9 cellular contexts compared by ENCODE assay signal in genomic region chr4:38489924-38490639, GRCh38.
DNase-seq lines count a peak whose midpoint lies in the region; ATAC-seq and TF ChIP-seq lines count a peak whose summit lies in the region.
"Had no signal": no experiment of that assay in that cellular context is flagged by ENCODE, and none has a peak within 500 bp of the region (broad histone marks: within the 10 kb centered on the region; RNA-seq: fewer than 3 reads in every experiment).

No MANE protein-coding gene starts in this region.

- TF ChIP-seq CTCF in WERI-Rb-1 (IDR thresholded peaks at IDR 0.05; ENCODE audit: low read depth, low read length) (no peak), osteocyte (IDR thresholded peaks at IDR 0.05) (no peak)

- no peak overlapping the region for H3K4me3 Mint-ChIP-seq in osteocyte (ENCODE audit: unreplicated experiment)

- peaks cover 22% of the 10 kb centered on the region for H3K4me1 Mint-ChIP-seq in osteocyte (ENCODE audit: unreplicated experiment)

- no peaks in the 10 kb centered on the region for H3K36me3 ChIP-seq in WERI-Rb-1
- H3K36me3 ChIP-seq: SJCRH30 had no signal

- H3K27me3 ChIP-seq in WERI-Rb-1 (ENCODE audit: insufficient read depth, low read depth, severe bottlenecking), result no peaks in the 10 kb centered on the region
- H3K27me3 ChIP-seq: SJCRH30 had no signal

- ATAC-seq in GM21528 (IDR thresholded peaks at IDR 0.05; ENCODE audit: low FRiP score, unreplicated experiment) (no peak), GM19023 (IDR thresholded peaks at IDR 0.05; ENCODE audit: unreplicated experiment) (no peak)

- H3K27me3 Mint-ChIP-seq in osteocyte (ENCODE audit: unreplicated experiment), result peaks cover 6% of the 10 kb centered on the region

- peak; percentile 28 for DNase-seq in ELF-1 (ENCODE audit: low read depth, low spot score)
- DNase-seq in WERI-Rb-1, result peak; percentile 34
- DNase-seq in foreskin melanocyte, result peak; percentile 88
- no peak for DNase-seq in osteocyte (ENCODE audit: extremely low spot score, unreplicated experiment)
- no peak for DNase-seq in NCI-H2081 treated with DMSO at 0.1 percent for 48 hours (lab: John Stamatoyannopoulos, UW)
- no peak for DNase-seq in NAMALWA (ENCODE audit: low spot score)

- H3K27ac ChIP-seq in WERI-Rb-1, result peak overlapping the region; percentile 48
- H3K27ac ChIP-seq: SJCRH30 had no signal

- H3K9me3 ChIP-seq in WERI-Rb-1 (ENCODE audit: severe bottlenecking), result no peaks in the 10 kb centered on the region

- H3K36me3 Mint-ChIP-seq in osteocyte (ENCODE audit: unreplicated experiment), result no peaks in the 10 kb centered on the region

- H3K27ac Mint-ChIP-seq in osteocyte (ENCODE audit: unreplicated experiment), result peak overlapping the region; percentile 68

- H3K4me3 ChIP-seq in WERI-Rb-1 (ENCODE audit: low read depth, low read length), result no peak overlapping the region
- H3K4me3 ChIP-seq: SJCRH30 had no signal

- no peaks in the 10 kb centered on the region for H3K9me3 Mint-ChIP-seq in osteocyte (ENCODE audit: unreplicated experiment)

Comparison
In these comparisons a context has a peak if more than half of its experiments do, and no peak if none do; other contexts are left out.
1. DNase-seq: peak in ELF-1 (single experiment), WERI-Rb-1 (single experiment) and foreskin melanocyte (single experiment); none in osteocyte (single experiment), NCI-H2081 treated with DMSO at 0.1 percent for 48 hours (single experiment) and NAMALWA (single experiment).